Comparison of ENCODE assay signal across 1 cellular context in genomic region chr6:28353981-28354676, GRCh38.
TF ChIP-seq lines count a peak whose summit lies in the region.

No MANE protein-coding gene starts in this region.

TF ChIP-seq in GM23338, 12 proteins besides CTCF, POLR2A, EP300 and RAD21 (continued from another document):
- TF ChIP-seq, protein P1, sequence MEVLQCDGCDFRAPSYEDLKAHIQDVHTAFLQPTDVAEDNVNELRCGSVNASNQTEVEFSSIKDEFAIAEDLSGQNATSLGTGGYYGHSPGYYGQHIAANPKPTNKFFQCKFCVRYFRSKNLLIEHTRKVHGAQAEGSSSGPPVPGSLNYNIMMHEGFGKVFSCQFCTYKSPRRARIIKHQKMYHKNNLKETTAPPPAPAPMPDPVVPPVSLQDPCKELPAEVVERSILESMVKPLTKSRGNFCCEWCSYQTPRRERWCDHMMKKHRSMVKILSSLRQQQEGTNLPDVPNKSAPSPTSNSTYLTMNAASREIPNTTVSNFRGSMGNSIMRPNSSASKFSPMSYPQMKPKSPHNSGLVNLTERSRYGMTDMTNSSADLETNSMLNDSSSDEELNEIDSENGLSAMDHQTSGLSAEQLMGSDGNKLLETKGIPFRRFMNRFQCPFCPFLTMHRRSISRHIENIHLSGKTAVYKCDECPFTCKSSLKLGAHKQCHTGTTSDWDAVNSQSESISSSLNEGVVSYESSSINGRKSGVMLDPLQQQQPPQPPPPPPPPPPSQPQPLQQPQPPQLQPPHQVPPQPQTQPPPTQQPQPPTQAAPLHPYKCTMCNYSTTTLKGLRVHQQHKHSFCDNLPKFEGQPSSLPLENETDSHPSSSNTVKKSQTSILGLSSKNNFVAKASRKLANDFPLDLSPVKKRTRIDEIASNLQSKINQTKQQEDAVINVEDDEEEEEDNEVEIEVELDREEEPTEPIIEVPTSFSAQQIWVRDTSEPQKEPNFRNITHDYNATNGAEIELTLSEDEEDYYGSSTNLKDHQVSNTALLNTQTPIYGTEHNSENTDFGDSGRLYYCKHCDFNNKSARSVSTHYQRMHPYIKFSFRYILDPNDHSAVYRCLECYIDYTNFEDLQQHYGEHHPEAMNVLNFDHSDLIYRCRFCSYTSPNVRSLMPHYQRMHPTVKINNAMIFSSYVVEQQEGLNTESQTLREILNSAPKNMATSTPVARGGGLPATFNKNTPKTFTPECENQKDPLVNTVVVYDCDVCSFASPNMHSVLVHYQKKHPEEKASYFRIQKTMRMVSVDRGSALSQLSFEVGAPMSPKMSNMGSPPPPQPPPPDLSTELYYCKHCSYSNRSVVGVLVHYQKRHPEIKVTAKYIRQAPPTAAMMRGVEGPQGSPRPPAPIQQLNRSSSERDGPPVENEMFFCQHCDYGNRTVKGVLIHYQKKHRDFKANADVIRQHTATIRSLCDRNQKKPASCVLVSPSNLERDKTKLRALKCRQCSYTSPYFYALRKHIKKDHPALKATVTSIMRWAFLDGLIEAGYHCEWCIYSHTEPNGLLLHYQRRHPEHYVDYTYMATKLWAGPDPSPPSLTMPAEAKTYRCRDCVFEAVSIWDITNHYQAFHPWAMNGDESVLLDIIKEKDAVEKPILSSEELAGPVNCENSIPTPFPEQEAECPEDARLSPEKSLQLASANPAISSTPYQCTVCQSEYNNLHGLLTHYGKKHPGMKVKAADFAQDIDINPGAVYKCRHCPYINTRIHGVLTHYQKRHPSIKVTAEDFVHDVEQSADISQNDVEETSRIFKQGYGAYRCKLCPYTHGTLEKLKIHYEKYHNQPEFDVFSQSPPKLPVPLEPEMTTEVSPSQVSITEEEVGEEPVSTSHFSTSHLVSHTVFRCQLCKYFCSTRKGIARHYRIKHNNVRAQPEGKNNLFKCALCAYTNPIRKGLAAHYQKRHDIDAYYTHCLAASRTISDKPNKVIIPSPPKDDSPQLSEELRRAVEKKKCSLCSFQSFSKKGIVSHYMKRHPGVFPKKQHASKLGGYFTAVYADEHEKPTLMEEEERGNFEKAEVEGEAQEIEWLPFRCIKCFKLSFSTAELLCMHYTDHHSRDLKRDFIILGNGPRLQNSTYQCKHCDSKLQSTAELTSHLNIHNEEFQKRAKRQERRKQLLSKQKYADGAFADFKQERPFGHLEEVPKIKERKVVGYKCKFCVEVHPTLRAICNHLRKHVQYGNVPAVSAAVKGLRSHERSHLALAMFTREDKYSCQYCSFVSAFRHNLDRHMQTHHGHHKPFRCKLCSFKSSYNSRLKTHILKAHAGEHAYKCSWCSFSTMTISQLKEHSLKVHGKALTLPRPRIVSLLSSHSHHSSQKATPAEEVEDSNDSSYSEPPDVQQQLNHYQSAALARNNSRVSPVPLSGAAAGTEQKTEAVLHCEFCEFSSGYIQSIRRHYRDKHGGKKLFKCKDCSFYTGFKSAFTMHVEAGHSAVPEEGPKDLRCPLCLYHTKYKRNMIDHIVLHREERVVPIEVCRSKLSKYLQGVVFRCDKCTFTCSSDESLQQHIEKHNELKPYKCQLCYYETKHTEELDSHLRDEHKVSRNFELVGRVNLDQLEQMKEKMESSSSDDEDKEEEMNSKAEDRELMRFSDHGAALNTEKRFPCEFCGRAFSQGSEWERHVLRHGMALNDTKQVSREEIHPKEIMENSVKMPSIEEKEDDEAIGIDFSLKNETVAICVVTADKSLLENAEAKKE (CRISPR knock-in tag; IDR thresholded peaks at IDR 0.05) = no peak
- TF ChIP-seq EZH2phosphoT487 (IDR thresholded peaks at IDR 0.05; ENCODE audit: unreplicated experiment) = no peak
- TF ChIP-seq EZH2 (IDR thresholded peaks at IDR 0.05; ENCODE audit: low read depth, unreplicated experiment) = no peak
- TF ChIP-seq POLR2AphosphoS5 (IDR thresholded peaks at IDR 0.05; ENCODE audit: low read depth) = no peak
- no peak for TF ChIP-seq ZNF331 (CRISPR knock-in tag; IDR thresholded peaks at IDR 0.05; ENCODE audit: low read depth)
